1 cellular context compared by ENCODE assay signal in the genomic region with DNA sequence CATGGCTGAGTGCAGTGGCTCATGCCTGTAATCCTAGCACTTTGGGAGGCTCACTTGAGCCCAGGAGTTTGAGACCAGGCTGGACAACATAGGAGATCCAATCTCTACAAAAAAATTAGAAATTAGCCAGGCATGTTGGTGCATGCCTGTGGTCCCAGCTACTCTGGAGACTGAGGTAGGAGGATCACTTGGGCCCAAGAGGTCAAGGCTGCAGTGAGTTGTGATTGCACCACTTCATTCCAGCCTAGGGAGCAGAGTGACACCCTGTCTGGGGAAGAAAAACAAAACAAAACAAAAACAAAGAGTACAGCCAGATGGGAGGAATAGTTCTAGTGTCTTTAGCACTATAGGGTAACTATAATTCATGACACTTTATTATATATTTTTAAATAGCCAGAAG.
TF ChIP-seq lines count a peak whose summit lies in the region.

No MANE protein-coding gene starts in this region.

TF ChIP-seq in IMR-90, 13 proteins besides CTCF, POLR2A, EP300 and RAD21:
- TF ChIP-seq BHLHE40 (IDR thresholded peaks at IDR 0.05; ENCODE audit: low read depth, low read length), result no peak
- no peak for TF ChIP-seq SMC3 (IDR thresholded peaks at IDR 0.05; ENCODE audit: low read depth, low read length)
- no peak for TF ChIP-seq MXI1 (IDR thresholded peaks at IDR 0.05; ENCODE audit: borderline replicate concordance, low read depth, low read length)
- no peak for TF ChIP-seq ELK1 (IDR thresholded peaks at IDR 0.05; ENCODE audit: borderline replicate concordance, low read depth, low read length)
- TF ChIP-seq MAFK (IDR thresholded peaks at IDR 0.05; ENCODE audit: low read depth, low read length), result no peak
- TF ChIP-seq RFX5 (IDR thresholded peaks at IDR 0.05; ENCODE audit: low read depth, low read length), result no peak
- no peak for TF ChIP-seq MAZ (IDR thresholded peaks at IDR 0.05; ENCODE audit: borderline replicate concordance, low read depth, low read length)
- no peak for TF ChIP-seq USF2 (IDR thresholded peaks at IDR 0.05; ENCODE audit: low read depth, low read length)
